ENCODE assay signal across 18 cellular contexts in genomic region chr1:226640737-226641136, GRCh38.
A peak's percentile ranks its signal among the peaks of the same experiment; 100 is the strongest.
DNase-seq lines count a peak whose midpoint lies in the region; ATAC-seq, FAIRE-seq and TF ChIP-seq lines count a peak whose summit lies in the region.
"Had no signal": no experiment of that assay in that cellular context is flagged by ENCODE, and none has a peak within 500 bp of the region (broad histone marks: within the 10 kb centered on the region; RNA-seq: fewer than 3 reads in every experiment).

No MANE protein-coding gene starts in this region.

- BruUV-seq in GM12878 (replicated peaks; lab: Mats Ljungman, UMichigan) = no TSS peak

- no peaks in the 10 kb centered on the region for H3K9me3 Mint-ChIP-seq in naive B cell
- H3K9me3 Mint-ChIP-seq: stimulated activated naive CD8-positive, alpha-beta T cell treated with anti-CD3 and anti-CD28 coated beads, Interleukin-15, amount 100 ng/mL, for 72 hours had no signal

- H4K20me1 ChIP-seq in GM12878 (ENCODE audit: control insufficient read depth, insufficient read depth) = no peaks in the 10 kb centered on the region

- peak overlapping the region in 5 of 6 donors; percentile 64 to 92 (median 89) for H3K27ac Mint-ChIP-seq in naive B cell

- 70% methylated on average over 11 of the region's 11 CpGs for WGBS in GM12878 (ENCODE audit: insufficient coverage, insufficient replicate concordance, low lambda C conversion rate, missing lambda C conversion rate)

- no peak for TF ChIP-seq EP300 in GM12878 (IDR thresholded peaks at IDR 0.05; ENCODE audit: borderline replicate concordance in 1 of 2, control insufficient read depth in 1 of 2, low read depth in 2 of 2, low read length in 2 of 2)

- H3K36me3 ChIP-seq in GM12878 (ENCODE audit: control insufficient read depth in 2 of 2, insufficient read depth in 2 of 2, low read length in 1 of 2) = peaks cover 7 to 29% of the 10 kb centered on the region in 2 experiments; a peak in 3 of 4 replicates
- no peaks in the 10 kb centered on the region for H3K36me3 ChIP-seq in uterus

- FAIRE-seq in GM12878 (lab: Jason Lieb, UNC) = no peak
- FAIRE-seq: colon had no signal

- H3K79me2 ChIP-seq in GM12878 (ENCODE audit: control insufficient read depth, insufficient read depth, low read length) = no peaks in the 10 kb centered on the region; the same call in 1 of the 2 replicates
- H3K79me2 ChIP-seq: hepatocyte had no signal

- in situ Hi-C loops in GM12878 (cut with MboI) = no loop called here

- H3K4me3 Mint-ChIP-seq in naive B cell = peak overlapping the region; percentile 22 to 77 (median 54)
- H3K4me3 Mint-ChIP-seq: stimulated activated naive CD8-positive, alpha-beta T cell treated with anti-CD3 and anti-CD28 coated beads, Interleukin-15, amount 100 ng/mL, for 72 hours had no signal

- ATAC-seq in Right ventricle myocardium superior (ENCODE audit: poor library complexity) = no peak
- no peak for ATAC-seq in GM12878
- peak in 1 of 2 donors; percentile 18 for ATAC-seq in naive B cell (ENCODE audit: low read depth in 2 of 2)
- no peak for ATAC-seq in HG03439 (IDR thresholded peaks at IDR 0.05; ENCODE audit: unreplicated experiment)
- ATAC-seq: esophagus mucosa; left colon; stimulated activated naive CD8-positive, alpha-beta T cell treated with anti-CD3 and anti-CD28 coated beads, Interleukin-15, amount 100 ng/mL, for 72 hours had no signal

- CTCF ChIA-PET in GM12878 (lab: Yijun Ruan, JAX) = interaction anchor here (0.9 to 4.1 kb wide), 6 partner anchors 8 to 426 kb away, joined by 3 to 27 read pairs (median 4); no protein-coding TSS in a partner anchor

- no peak overlapping the region for H3K4me3 ChIP-seq in GM12878
- no peak overlapping the region for H3K4me3 ChIP-seq in uterus
- H3K4me3 ChIP-seq: hepatocyte, skin epidermis had no signal

- no peak overlapping the region for H2AFZ ChIP-seq in GM12878 (ENCODE audit: control insufficient read depth, low read depth, low read length)
- H2AFZ ChIP-seq: hepatocyte had no signal

- TF ChIP-seq CTCF in GM12878 (IDR thresholded peaks at IDR 0.05 in 2 of 3, conservative IDR thresholded peaks at IDR 0.05 in 1 of 3; ENCODE audit: control insufficient read depth in 2 of 3, extremely low read depth in 1 of 3, insufficient read depth in 1 of 3, low read depth in 3 of 3, low read length in 3 of 3) (no peak), uterus (IDR thresholded peaks at IDR 0.05) (no peak)

- H3K27ac ChIP-seq in GM12878 (ENCODE audit: control insufficient read depth, insufficient read depth) (no peak overlapping the region), uterus (peak overlapping the region; percentile 83 to 85)
- H3K27ac ChIP-seq: hepatocyte had no signal

- RAD21 ChIA-PET in GM12878 (lab: Charles Lee; ENCODE audit: unreplicated experiment) = interaction anchor here (1.0 to 1.6 kb wide), 3 partner anchors 22 to 188 kb away, joined by 4 to 5 read pairs (median 4); no protein-coding TSS in a partner anchor

- H3K9me3 ChIP-seq in GM12878 (replicated peaks; ENCODE audit: control insufficient read depth, insufficient read depth, low read length) = no peaks in the 10 kb centered on the region
- no peaks in the 10 kb centered on the region for H3K9me3 ChIP-seq in uterus

- SMC1A ChIA-PET in GM12878 (lab: Charles Lee; ENCODE audit: uncharacterized antibody, unreplicated experiment) = interaction anchor here (1.3 to 1.6 kb wide), 5 partner anchors 47 to 187 kb away, joined by 3 to 8 read pairs (median 4); no protein-coding TSS in a partner anchor

- TF ChIP-seq RAD21 in GM12878 (IDR thresholded peaks at IDR 0.05; ENCODE audit: insufficient read depth, low read depth, low read length) = no peak

- DNase-seq in Right ventricle myocardium superior = peak; percentile 24
- DNase-seq in cardiac septum (ENCODE audit: low spot score) = no peak
- no peak for DNase-seq in GM12878 (ENCODE audit: low read depth, low spot score)
- peak; percentile 41 for DNase-seq in naive B cell
- peak; percentile 16 to 22 for DNase-seq in uterus
- DNase-seq in HuH-7 (ENCODE audit: low spot score) = no peak
- no peak for DNase-seq in NCI-H526 treated with DMSO at 0.1 percent for 48 hours (lab: John Stamatoyannopoulos, UW)
- DNase-seq: activated T-cell treated with anti-CD3 and anti-CD28 coated beads, Interleukin-2, amount 50 U/mL, for 1 hour; GOT3; left colon; NCI-H1105 treated with DMSO at 0.1 percent for 48 hours; NCI-H446 treated with DMSO at 0.1 percent for 48 hours; stimulated activated naive CD8-positive, alpha-beta T cell treated with anti-CD3 and anti-CD28 coated beads, Interleukin-15, amount 100 ng/mL, for 72 hours had no signal

- TF ChIP-seq POLR2A in GM12878 (IDR thresholded peaks at IDR 0.05; ENCODE audit: low read depth, low read length) = no peak
- no peak for TF ChIP-seq POLR2A in uterus (IDR thresholded peaks at IDR 0.05)

- H3K27me3 ChIP-seq in GM12878 (replicated peaks in 1 of 2; ENCODE audit: control insufficient read depth in 2 of 2, insufficient read depth in 2 of 2, low read length in 1 of 2) = no peaks in the 10 kb centered on the region
- no peaks in the 10 kb centered on the region for H3K27me3 ChIP-seq in uterus
- H3K27me3 ChIP-seq: hepatocyte had no signal

- intact Hi-C loops in Right ventricle myocardium superior (cut with DNase I) (no loop called here), cardiac septum (cut with DNase I) (no loop called here), GM12878 (cut with micrococcal nuclease; ENCODE audit: unreplicated experiment) (no loop called here), uterus (cut with DNase I; ENCODE audit: low total_unique reads) (loop anchor here (5.0 kb wide), 1 partner anchor 97 kb away; the partner anchor contains the start of gene ITPKB)

- no peak overlapping the region for H3K9ac ChIP-seq in GM12878 (ENCODE audit: control insufficient read depth, insufficient read depth, low read length)

- H3K4me1 ChIP-seq in GM12878 (ENCODE audit: control insufficient read depth, insufficient read depth, low read length) (peaks cover 27% of the 10 kb centered on the region), uterus (peaks cover 0 to 11% of the 10 kb centered on the region in 2 donors)

- no peak overlapping the region for H3K4me2 ChIP-seq in GM12878 (ENCODE audit: control insufficient read depth, insufficient read depth)
- H3K4me2 ChIP-seq: hepatocyte had no signal

- no peaks in the 10 kb centered on the region for H3K27me3 Mint-ChIP-seq in naive B cell
- H3K27me3 Mint-ChIP-seq: stimulated activated naive CD8-positive, alpha-beta T cell treated with anti-CD3 and anti-CD28 coated beads, Interleukin-15, amount 100 ng/mL, for 72 hours had no signal

- H3K4me1 Mint-ChIP-seq in naive B cell = peaks cover 43 to 69% (median 63%) of the 10 kb centered on the region in 3 donors

- peaks cover 8 to 9% of the 10 kb centered on the region in 2 donors for H3K36me3 Mint-ChIP-seq in naive B cell

- POLR2A ChIA-PET in GM12878 (lab: Charles Lee) = interaction anchor here (1.8 kb wide), 1 partner anchor 22 kb away, joined by 3 read pairs; no protein-coding TSS in a partner anchor

TF ChIP-seq in GM12878, 131 proteins besides CTCF, POLR2A, EP300 and RAD21:
- TF ChIP-seq EED (IDR thresholded peaks at IDR 0.05; ENCODE audit: low read depth) = 0 out of 2 replicates have a peak, but pooled peaks have one; percentile 26
- no peak for TF ChIP-seq TCF12 (IDR thresholded peaks at IDR 0.05; ENCODE audit: low read depth, low read length)

Comparison
In these comparisons a context has a peak if more than half of its experiments do, and no peak if none do; other contexts are left out.
1. DNase-seq: peak in Right ventricle myocardium superior (single experiment), naive B cell (single experiment) and uterus (2 of 2); none in cardiac septum (single experiment), GM12878 (single experiment), HuH-7 (single experiment) and NCI-H526 treated with DMSO at 0.1 percent for 48 hours (single experiment).